In the genomic region with DNA sequence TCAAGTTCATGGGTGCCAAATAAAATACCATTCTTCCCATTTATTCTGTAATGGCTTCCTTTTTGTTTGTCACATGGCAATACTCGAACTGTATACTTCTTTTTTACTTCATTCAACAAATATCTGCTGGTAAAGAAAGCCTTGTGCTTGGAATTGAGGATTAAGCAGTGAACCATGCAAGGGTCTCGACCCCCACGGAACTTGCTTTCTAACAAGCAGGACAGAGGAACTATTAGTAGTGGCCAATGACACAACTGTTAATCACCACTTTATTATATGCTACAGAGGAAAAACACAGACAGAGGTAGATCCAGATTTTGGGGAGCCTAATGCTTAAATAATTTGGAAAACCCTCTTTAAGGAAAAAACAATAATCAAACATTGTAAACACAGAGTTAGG, we compare ENCODE assay signal across 23 cellular contexts.
"Had no signal": no experiment of that assay in that cellular context is flagged by ENCODE, and none has a peak within 500 bp of the region (broad histone marks: within the 10 kb centered on the region; RNA-seq: fewer than 3 reads in every experiment).

No MANE protein-coding gene starts in this region.

- DNase-seq: dermis blood vessel endothelial cell; erythroblast; foreskin melanocyte; head of caudate nucleus; kidney; left colon; left ventricle myocardium superior; mesenchymal stem cell; midbrain; nephron progenitor cell; posterior cingulate gyrus; sigmoid colon; stimulated activated CD4-positive, alpha-beta T cell treated with anti-CD3 and anti-CD28 coated beads, Interleukin-2, amount 100 ng/mL, for 24 hours; stimulated activated CD4-positive, alpha-beta T cell treated with anti-CD3 and anti-CD28 coated beads, Interleukin-4, amount 100 ng/mL, for 4 hours; stimulated activated naive CD4-positive, alpha-beta T cell; stomach; substantia nigra; transverse colon had no signal

- H3K4me3 Mint-ChIP-seq: nephron progenitor cell had no signal

- H3K9me3 Mint-ChIP-seq: nephron progenitor cell had no signal

- ATAC-seq: left colon, left ventricle myocardium superior had no signal

- H3K4me1 ChIP-seq: right atrium auricular region, stomach, transverse colon had no signal

- H2AFZ ChIP-seq: hepatocyte had no signal

- H3K27me3 ChIP-seq: hepatocyte, right atrium auricular region, sigmoid colon, stomach, transverse colon had no signal

- H3K27ac Mint-ChIP-seq: nephron progenitor cell had no signal

- H3K9me3 ChIP-seq: right atrium auricular region, sigmoid colon, stomach, thoracic aorta, transverse colon had no signal

- H3K27ac ChIP-seq: hepatocyte, right atrium auricular region, sigmoid colon, skin epidermis, stomach, thoracic aorta, transverse colon had no signal

- H3K4me2 ChIP-seq: hepatocyte had no signal

- H3K4me3 ChIP-seq: hepatocyte, lung, right atrium auricular region, sigmoid colon, skin epidermis, stomach, thoracic aorta, transverse colon had no signal

- H3K36me3 ChIP-seq: right atrium auricular region, sigmoid colon, stomach, thoracic aorta, transverse colon had no signal
